ENCODE assay signal across 8 cellular contexts in genomic region chr20:32277361-32278198, GRCh38. TPM values are rescaled to one million over a fixed set of nuclear protein-coding genes. Genes with fewer than 3 reads are reported as not detected.
A peak's percentile ranks its signal among the peaks of the same experiment; 100 is the strongest.
DNase-seq lines count a peak whose midpoint lies in the region; ATAC-seq, FAIRE-seq and TF ChIP-seq lines count a peak whose summit lies in the region.

KIF3B (plus strand) TSS chr20:32277651; CDS start chr20:32309778, 32,127 bp downstream.

- TF ChIP-seq CTCF in A549 (IDR thresholded peaks at IDR 0.05), result no peak
- TF ChIP-seq CTCF in WTC11 (IDR thresholded peaks at IDR 0.05), result no peak
- TF ChIP-seq CTCF in bronchial epithelial cell (IDR thresholded peaks at IDR 0.05; ENCODE audit: insufficient read depth, low read length, severe bottlenecking), result no peak

- peak within 1 kb of the TSS; percentile 82 for H3K4me3 Mint-ChIP-seq in WTC11

- peaks cover 7% of the 10 kb centered on the region; the same call in 1 of the 3 replicates for H3K9me3 ChIP-seq in A549

- no peaks in the 10 kb centered on the region for H3K36me3 ChIP-seq in bronchial epithelial cell (ENCODE audit: control insufficient read depth, insufficient read depth, low read length)

- no peak for TF ChIP-seq RAD21 in A549 (conservative IDR thresholded peaks at IDR 0.05 in 1 of 2, IDR thresholded peaks at IDR 0.05 in 1 of 2)

- H3K4me1 ChIP-seq in A549, result peaks cover 7% of the 10 kb centered on the region; the same call in 2 of the 3 replicates

- peaks cover 8% of the 10 kb centered on the region; the same call in 1 of the 2 replicates for H3K27me3 Mint-ChIP-seq in WTC11 (ENCODE audit: low read depth)

- CTCF ChIA-PET in A549 (lab: Yijun Ruan, JAX), result interaction anchor here (1.6 kb wide), 1 partner anchor 12 kb away, joined by 4 read pairs; no protein-coding TSS in a partner anchor
- CTCF ChIA-PET in WTC11 (lab: Charles Lee), result no interaction called here

- H3K4me2 ChIP-seq in A549, result peak within 1 kb of the TSS; percentile 89

- H3K27ac ChIP-seq in A549 (peak within 1 kb of the TSS; percentile 75 to 91), skin epidermis (peak within 1 kb of the TSS in 20 of 21 experiments; percentile 52 to 88 (median 80))

- TF ChIP-seq EP300 in A549 (IDR thresholded peaks at IDR 0.05), result no peak

- 2% methylated on average over 35 of the region's 62 CpGs for WGBS in A549 (ENCODE audit: missing lambda C conversion rate)

- peak within 1 kb of the TSS; percentile 57; the same call in 1 of the 2 replicates for H3K27ac Mint-ChIP-seq in WTC11

- ATAC-seq in A549, result peak; percentile 98
- ATAC-seq in GM18867 (IDR thresholded peaks at IDR 0.05; ENCODE audit: unreplicated experiment), result peak; percentile 81
- ATAC-seq in HG03139 (IDR thresholded peaks at IDR 0.05; ENCODE audit: unreplicated experiment), result peak; percentile 70
- peak; percentile 96 for ATAC-seq in WTC11

- FAIRE-seq in A549 (lab: Jason Lieb, UNC) (no peak), bronchial epithelial cell (lab: Jason Lieb, UNC) (no peak)

- POLR2A ChIA-PET in A549 (lab: Yijun Ruan, JAX) (no interaction called here), WTC11 (lab: Charles Lee) (no interaction called here)

- peak; percentile 24; the same call in 1 of the 2 replicates for TF ChIP-seq POLR2A in A549 (IDR thresholded peaks at IDR 0.05; ENCODE audit: low read length)

- peak; percentile 90 to 98 for DNase-seq in A549 (ENCODE audit: low read depth in 1 of 2, low spot score in 1 of 2)
- peak; percentile 93 for DNase-seq in NCI-H2227 (lab: John Stamatoyannopoulos, UW; ENCODE audit: unreplicated experiment)
- DNase-seq in WTC11 (ENCODE audit: low spot score), result peak; percentile 82
- DNase-seq in bronchial epithelial cell (ENCODE audit: low read depth), result peak; percentile 68
- peak; percentile 99 for DNase-seq in iPS-NIHi11 (ENCODE audit: low spot score)

- no peaks in the 10 kb centered on the region for H3K36me3 Mint-ChIP-seq in WTC11

- H3K27me3 ChIP-seq in bronchial epithelial cell (ENCODE audit: control insufficient read depth, insufficient read depth, low read length), result no peaks in the 10 kb centered on the region

- H3K4me1 Mint-ChIP-seq in WTC11, result peaks cover 7% of the 10 kb centered on the region

- H3K9me3 Mint-ChIP-seq in WTC11, result no peaks in the 10 kb centered on the region

- H3K4me3 ChIP-seq in A549 (peak within 1 kb of the TSS; percentile 84), bronchial epithelial cell (ENCODE audit: low read depth, low read length) (peak within 1 kb of the TSS; percentile 79), skin epidermis (peak within 1 kb of the TSS; percentile 69 to 90 (median 78))

TF ChIP-seq in A549, 52 proteins besides CTCF, POLR2A, EP300 and RAD21 (continues in another document):
- TF ChIP-seq EHMT2 (IDR thresholded peaks at IDR 0.05; ENCODE audit: low read depth) (no peak), HOXB5 (CRISPR knock-in tag; IDR thresholded peaks at IDR 0.05) (peak; percentile 52; the same call in 1 of the 2 replicates), RNF2 (IDR thresholded peaks at IDR 0.05; ENCODE audit: borderline replicate concordance, low read depth) (no peak), MAFK (IDR thresholded peaks at IDR 0.05; ENCODE audit: partially characterized antibody) (peak; percentile 12), RCOR1 (IDR thresholded peaks at IDR 0.05; ENCODE audit: low read depth, low read length) (no peak), JUN (IDR thresholded peaks at IDR 0.05) (peak in 1 of 2 experiments; percentile 65; a peak in 1 of 5 replicates), CHD2 (IDR thresholded peaks at IDR 0.05; ENCODE audit: low read length, partially characterized antibody) (no peak), NR3C1 (IDR thresholded peaks at IDR 0.05) (no peak)
- TF ChIP-seq, protein P1, sequence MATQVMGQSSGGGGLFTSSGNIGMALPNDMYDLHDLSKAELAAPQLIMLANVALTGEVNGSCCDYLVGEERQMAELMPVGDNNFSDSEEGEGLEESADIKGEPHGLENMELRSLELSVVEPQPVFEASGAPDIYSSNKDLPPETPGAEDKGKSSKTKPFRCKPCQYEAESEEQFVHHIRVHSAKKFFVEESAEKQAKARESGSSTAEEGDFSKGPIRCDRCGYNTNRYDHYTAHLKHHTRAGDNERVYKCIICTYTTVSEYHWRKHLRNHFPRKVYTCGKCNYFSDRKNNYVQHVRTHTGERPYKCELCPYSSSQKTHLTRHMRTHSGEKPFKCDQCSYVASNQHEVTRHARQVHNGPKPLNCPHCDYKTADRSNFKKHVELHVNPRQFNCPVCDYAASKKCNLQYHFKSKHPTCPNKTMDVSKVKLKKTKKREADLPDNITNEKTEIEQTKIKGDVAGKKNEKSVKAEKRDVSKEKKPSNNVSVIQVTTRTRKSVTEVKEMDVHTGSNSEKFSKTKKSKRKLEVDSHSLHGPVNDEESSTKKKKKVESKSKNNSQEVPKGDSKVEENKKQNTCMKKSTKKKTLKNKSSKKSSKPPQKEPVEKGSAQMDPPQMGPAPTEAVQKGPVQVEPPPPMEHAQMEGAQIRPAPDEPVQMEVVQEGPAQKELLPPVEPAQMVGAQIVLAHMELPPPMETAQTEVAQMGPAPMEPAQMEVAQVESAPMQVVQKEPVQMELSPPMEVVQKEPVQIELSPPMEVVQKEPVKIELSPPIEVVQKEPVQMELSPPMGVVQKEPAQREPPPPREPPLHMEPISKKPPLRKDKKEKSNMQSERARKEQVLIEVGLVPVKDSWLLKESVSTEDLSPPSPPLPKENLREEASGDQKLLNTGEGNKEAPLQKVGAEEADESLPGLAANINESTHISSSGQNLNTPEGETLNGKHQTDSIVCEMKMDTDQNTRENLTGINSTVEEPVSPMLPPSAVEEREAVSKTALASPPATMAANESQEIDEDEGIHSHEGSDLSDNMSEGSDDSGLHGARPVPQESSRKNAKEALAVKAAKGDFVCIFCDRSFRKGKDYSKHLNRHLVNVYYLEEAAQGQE (IDR thresholded peaks at IDR 0.05), result peak; percentile 56
- TF ChIP-seq, protein P2, sequence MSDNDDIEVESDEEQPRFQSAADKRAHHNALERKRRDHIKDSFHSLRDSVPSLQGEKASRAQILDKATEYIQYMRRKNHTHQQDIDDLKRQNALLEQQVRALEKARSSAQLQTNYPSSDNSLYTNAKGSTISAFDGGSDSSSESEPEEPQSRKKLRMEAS (IDR thresholded peaks at IDR 0.05), result peak; percentile 44; the same call in 1 of the 2 replicates

TF ChIP-seq in WTC11, 78 proteins besides CTCF, POLR2A, EP300 and RAD21:
- peak; percentile 83 for TF ChIP-seq SP1 (CRISPR knock-in tag; conservative IDR thresholded peaks at IDR 0.05)
- TF ChIP-seq FOXK1 (CRISPR knock-in tag; IDR thresholded peaks at IDR 0.05), result peak; percentile 60; the same call in 1 of the 2 replicates
- peak; percentile 42; the same call in 1 of the 2 replicates for TF ChIP-seq ZNF121 (CRISPR knock-in tag; IDR thresholded peaks at IDR 0.05)
- TF ChIP-seq TEAD1 (CRISPR knock-in tag; IDR thresholded peaks at IDR 0.05), result peak; percentile 44; the same call in 1 of the 2 replicates
- TF ChIP-seq, protein P3, sequence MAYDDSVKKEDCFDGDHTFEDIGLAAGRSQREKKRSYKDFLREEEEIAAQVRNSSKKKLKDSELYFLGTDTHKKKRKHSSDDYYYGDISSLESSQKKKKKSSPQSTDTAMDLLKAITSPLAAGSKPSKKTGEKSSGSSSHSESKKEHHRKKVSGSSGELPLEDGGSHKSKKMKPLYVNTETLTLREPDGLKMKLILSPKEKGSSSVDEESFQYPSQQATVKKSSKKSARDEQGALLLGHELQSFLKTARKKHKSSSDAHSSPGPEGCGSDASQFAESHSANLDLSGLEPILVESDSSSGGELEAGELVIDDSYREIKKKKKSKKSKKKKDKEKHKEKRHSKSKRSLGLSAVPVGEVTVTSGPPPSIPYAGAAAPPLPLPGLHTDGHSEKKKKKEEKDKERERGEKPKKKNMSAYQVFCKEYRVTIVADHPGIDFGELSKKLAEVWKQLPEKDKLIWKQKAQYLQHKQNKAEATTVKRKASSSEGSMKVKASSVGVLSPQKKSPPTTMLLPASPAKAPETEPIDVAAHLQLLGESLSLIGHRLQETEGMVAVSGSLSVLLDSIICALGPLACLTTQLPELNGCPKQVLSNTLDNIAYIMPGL (CRISPR knock-in tag; IDR thresholded peaks at IDR 0.05), result no peak
- 0 out of 2 replicates have a peak, but pooled peaks have one; percentile 57 for TF ChIP-seq GTF2I (CRISPR knock-in tag; conservative IDR thresholded peaks at IDR 0.05)

RNA-seq across cellular contexts. Expression of gene KIF3B, which starts in this region (rescaled TPM):
- polyA plus RNA-seq in A549 (2011; rRNA removed) (33.7 and 37.6 TPM in 2 replicates), A549 (2017; fragmentation: RNase III; extraction: RNeasy Plus Mini Kit Qiagen cat#74134 plus additional on column Dnase treatment) (23.0 to 24.5 TPM (median 23.7 TPM) in 3 replicates)
- 13.0 and 14.3 TPM in 2 replicates for polyA plus RNA-seq in A549 (2012; cell fraction: cytosol; rRNA removed)
- polyA plus RNA-seq in A549 (2012; cell fraction: nucleus; rRNA removed), result 6.3 and 8.9 TPM in 2 replicates
- polyA minus RNA-seq in A549 (2011; rRNA and poly(A)+ RNA removed), result 24.3 and 27.0 TPM in 2 replicates
- total RNA-seq in WTC11 (2021) (18.2 to 21.5 TPM (median 18.4 TPM) in 3 replicates), bronchial epithelial cell (11.1 and 16.0 TPM in 2 replicates)

Comparison
In these comparisons a context has a peak if more than half of its experiments do, and no peak if none do; other contexts are left out.
1. Peak in every context shown above with its lines: DNase-seq, ATAC-seq, H3K4me3 ChIP-seq and H3K27ac ChIP-seq.